ENCODE assay signal across 21 cellular contexts in the genomic region with DNA sequence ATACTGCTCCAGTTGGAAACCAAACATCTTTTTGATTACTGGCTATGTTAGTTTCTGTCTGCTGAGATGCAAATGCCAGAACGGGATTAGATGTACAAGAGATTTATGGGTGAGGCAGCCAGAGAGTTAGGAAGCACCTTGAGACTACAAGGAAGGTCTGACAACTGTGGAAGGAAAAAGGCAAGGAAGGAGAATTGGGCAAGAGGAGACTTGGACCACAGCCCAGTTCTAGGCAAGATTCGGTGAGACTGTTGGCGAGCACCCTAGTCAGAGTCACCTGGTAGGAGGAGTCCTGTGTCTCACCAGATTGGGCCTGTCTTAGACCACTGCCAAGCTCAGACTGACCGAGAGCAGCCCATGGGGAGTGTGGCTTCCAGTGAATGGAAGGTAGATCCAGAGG.
"Had no signal": no experiment of that assay in that cellular context is flagged by ENCODE, and none has a peak within 500 bp of the region (broad histone marks: within the 10 kb centered on the region; RNA-seq: fewer than 3 reads in every experiment).

No MANE protein-coding gene starts in this region.

- H3K27ac Mint-ChIP-seq: natural killer cell, neural progenitor cell, type B pancreatic cell had no signal

- H3K27ac ChIP-seq: coronary artery, dorsolateral prefrontal cortex, esophagus muscularis mucosa, gastrocnemius medialis, heart right ventricle, neural progenitor cell, ovary, suprapubic skin, thyroid gland, uterus had no signal

- H3K9me3 Mint-ChIP-seq: natural killer cell, neural progenitor cell, type B pancreatic cell had no signal

- H3K4me3 Mint-ChIP-seq: natural killer cell, neural progenitor cell, type B pancreatic cell had no signal

- FAIRE-seq: islet of Langerhans had no signal

- H3K27me3 ChIP-seq: esophagus muscularis mucosa, gastrocnemius medialis, heart right ventricle, neural progenitor cell, ovary, suprapubic skin, thyroid gland, uterus had no signal

- H3K4me1 Mint-ChIP-seq: natural killer cell, neural progenitor cell had no signal

- H3K4me3 ChIP-seq: coronary artery, dorsolateral prefrontal cortex, esophagus muscularis mucosa, gastrocnemius medialis, heart right ventricle, neural progenitor cell, ovary, smooth muscle cell, suprapubic skin, thyroid gland, uterus had no signal

- H3K36me3 Mint-ChIP-seq: natural killer cell, neural progenitor cell, type B pancreatic cell had no signal

- H3K4me1 ChIP-seq: esophagus muscularis mucosa, gastrocnemius medialis, neural progenitor cell, thyroid gland had no signal

- DNase-seq: dorsolateral prefrontal cortex; effector CD8-positive, alpha-beta T cell; gastrocnemius medialis; heart right ventricle; hypothalamus; kidney glomerular epithelial cell; natural killer cell; nucleus accumbens; ovary; right cardiac atrium; stimulated activated CD4-positive, alpha-beta T cell treated with anti-CD3 and anti-CD28 coated beads, Interleukin-2, amount 100 ng/mL, for 48 hours; stimulated activated naive CD8-positive, alpha-beta T cell treated with anti-CD3 and anti-CD28 coated beads, Interleukin-15, Interleukin-2, amounts not matched to agents 100 U/mL and 50 U/mL, for 24 hours; thyroid gland; uterus had no signal

- ATAC-seq: gastrocnemius medialis; heart right ventricle; natural killer cell; right cardiac atrium; stimulated activated naive CD8-positive, alpha-beta T cell treated with anti-CD3 and anti-CD28 coated beads, Interleukin-15, Interleukin-2, amounts not matched to agents 100 U/mL and 50 U/mL, for 24 hours had no signal

- H3K9me3 ChIP-seq: esophagus muscularis mucosa, gastrocnemius medialis, heart right ventricle, ovary, suprapubic skin, thyroid gland, uterus had no signal

- H3K36me3 ChIP-seq: esophagus muscularis mucosa, gastrocnemius medialis, heart right ventricle, neural progenitor cell, ovary, suprapubic skin, thyroid gland, uterus had no signal
